Comparison of ENCODE assay signal across 24 cellular contexts in the genomic region with DNA sequence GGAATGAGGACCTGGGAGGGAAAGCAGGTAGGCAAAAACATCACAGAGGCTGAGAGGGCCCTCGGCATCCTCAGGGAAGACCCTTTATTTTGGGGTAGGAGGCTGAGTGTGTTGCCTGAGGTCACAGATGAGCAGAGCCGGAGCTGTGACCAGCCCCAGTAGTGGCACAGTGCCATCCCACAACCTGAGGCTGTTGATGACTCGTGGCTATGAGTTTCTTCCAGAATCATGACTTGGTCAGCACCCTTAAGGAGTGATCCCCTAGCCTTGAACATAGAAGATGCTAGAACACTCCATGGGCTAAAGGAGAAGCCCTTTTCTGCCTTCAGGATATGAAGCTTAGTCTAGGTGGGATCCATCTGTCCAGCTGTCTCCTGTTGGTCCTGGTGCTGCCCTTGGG. TPM values are rescaled to one million over a fixed set of nuclear protein-coding genes. Genes with fewer than 3 reads are reported as not detected.
A peak's percentile ranks its signal among the peaks of the same experiment; 100 is the strongest.
DNase-seq lines count a peak whose midpoint lies in the region; ATAC-seq and TF ChIP-seq lines count a peak whose summit lies in the region.
"Had no signal": no experiment of that assay in that cellular context is flagged by ENCODE, and none has a peak within 500 bp of the region (broad histone marks: within the 10 kb centered on the region; RNA-seq: fewer than 3 reads in every experiment).

No MANE protein-coding gene starts in this region.

- peaks cover 35% of the 10 kb centered on the region for H3K4me1 Mint-ChIP-seq in central memory CD8-positive, alpha-beta T cell
- H3K4me1 Mint-ChIP-seq: GM23338, mesothelial cell of epicardium had no signal

- no peak for TF ChIP-seq CTCF in psoas muscle (IDR thresholded peaks at IDR 0.05)

- H3K27me3 ChIP-seq in psoas muscle (ENCODE audit: insufficient read depth in 3 of 3, low read length in 2 of 3): no peaks in the 10 kb centered on the region
- H3K27me3 ChIP-seq: gastrocnemius medialis, neutrophil had no signal

- intact Hi-C loops in psoas muscle (cut with DNase I) (no loop called here), Right ventricle myocardium superior (cut with DNase I) (no loop called here)

- no peaks in the 10 kb centered on the region for H3K9me3 ChIP-seq in psoas muscle
- H3K9me3 ChIP-seq: gastrocnemius medialis, neutrophil had no signal

- no peaks in the 10 kb centered on the region for H3K9me3 Mint-ChIP-seq in central memory CD8-positive, alpha-beta T cell
- H3K9me3 Mint-ChIP-seq: GM23338, immature natural killer cell, mesothelial cell of epicardium, T-cell had no signal

- H3K4me1 ChIP-seq in psoas muscle: no peaks in the 10 kb centered on the region
- H3K4me1 ChIP-seq: gastrocnemius medialis had no signal

- H3K4me3 ChIP-seq in psoas muscle: no peak overlapping the region
- H3K4me3 ChIP-seq: gastrocnemius medialis, GM23338 had no signal

- WGBS in psoas muscle, 3 donors: 46 to 80% (median 62%) methylated on average over 3 of the region's 3 CpGs

- H3K36me3 ChIP-seq in psoas muscle (ENCODE audit: insufficient read depth in 1 of 2, low read depth in 1 of 2): peaks cover 8 to 98% of the 10 kb centered on the region in 2 donors

- peak overlapping the region; percentile 16 for H3K27ac ChIP-seq in psoas muscle
- H3K27ac ChIP-seq: neutrophil had no signal

- peak; percentile 28 for DNase-seq in activated CD4-positive, CD25-positive, alpha-beta regulatory T cell treated with anti-CD3 and anti-CD28 coated beads, Interleukin-2, amount 50 U/mL, for 72 hours
- no peak for DNase-seq in activated CD4-positive, CD25-positive, alpha-beta regulatory T cell (lab: John Stamatoyannopoulos, UW)
- DNase-seq in M059J (ENCODE audit: low read depth): peak; percentile 58
- DNase-seq in central memory CD8-positive, alpha-beta T cell (ENCODE audit: low spot score in 2 of 2): no peak
- no peak for DNase-seq in psoas muscle
- DNase-seq in Right ventricle myocardium superior: no peak
- DNase-seq: 8988T; activated CD4-positive, alpha-beta T cell treated with anti-CD3 and anti-CD28 coated beads for 1 hour; amygdala; gastrocnemius medialis; GDM1; immature natural killer cell; Karpas-422; NCI-H187; NCI-H524 treated with DMSO at 0.1 percent for 48 hours; stimulated activated naive CD4-positive, alpha-beta T cell; T-cell had no signal

- H3K27ac Mint-ChIP-seq in central memory CD8-positive, alpha-beta T cell (ENCODE audit: low read depth): peak overlapping the region; percentile 35
- H3K27ac Mint-ChIP-seq: GM23338, mesothelial cell of epicardium, T-cell had no signal

- H3K36me3 Mint-ChIP-seq in central memory CD8-positive, alpha-beta T cell (ENCODE audit: insufficient read depth): peaks cover 52% of the 10 kb centered on the region

- H3K4me3 Mint-ChIP-seq in central memory CD8-positive, alpha-beta T cell: no peak overlapping the region
- H3K4me3 Mint-ChIP-seq: GM23338, immature natural killer cell, mesothelial cell of epicardium, T-cell had no signal

- H3K27me3 Mint-ChIP-seq in central memory CD8-positive, alpha-beta T cell: no peaks in the 10 kb centered on the region
- H3K27me3 Mint-ChIP-seq: T-cell had no signal

- no peak for ATAC-seq in central memory CD8-positive, alpha-beta T cell (replicated peaks; ENCODE audit: extremely low read depth, poor library complexity, severe bottlenecking)
- ATAC-seq in psoas muscle: peak in 3 of 4 donors; percentile 24 to 50 (median 28)
- ATAC-seq in GM18517 (IDR thresholded peaks at IDR 0.05; ENCODE audit: unreplicated experiment): no peak
- ATAC-seq in Right ventricle myocardium superior (ENCODE audit: poor library complexity): no peak
- no peak for ATAC-seq in GM21786 (IDR thresholded peaks at IDR 0.05; ENCODE audit: unreplicated experiment)
- ATAC-seq: gastrocnemius medialis, GM23338, T-cell had no signal

RNA-seq across cellular contexts. Expression of a gene that starts 19.5 kb away (rescaled TPM):
- not detected in 2 replicates for total RNA-seq in M059J (2014; rRNA removed; shearing (Covaris generic))
- total RNA-seq in psoas muscle (under 1 TPM in 1 of 4 donors, not detected in 3; 0.50 TPM), Right ventricle myocardium superior (0.22 TPM)
- polyA plus RNA-seq in psoas muscle: under 1 TPM in 2 of 3 donors, not detected in 1; 0.05 to 0.10 TPM
- total RNA-seq: GM23338, mesothelial cell of epicardium, skeletal muscle tissue had no signal

RNA-seq across cellular contexts. Expression of a gene that starts 37.4 kb away (rescaled TPM):
- not detected in 2 replicates for total RNA-seq in M059J (2014; rRNA removed; shearing (Covaris generic))
- not detected for total RNA-seq in psoas muscle
- polyA plus RNA-seq in psoas muscle: under 1 TPM in 1 of 3 donors, not detected in 2; 0.03 TPM
- not detected for total RNA-seq in Right ventricle myocardium superior
- total RNA-seq: GM23338, mesothelial cell of epicardium, ureter had no signal
- polyA plus RNA-seq: GM23338, immature natural killer cell had no signal

Comparison
In these comparisons a context has a peak if more than half of its experiments do, and no peak if none do; other contexts are left out.
1. DNase-seq: peak in activated CD4-positive, CD25-positive, alpha-beta regulatory T cell treated with anti-CD3 and anti-CD28 coated beads, Interleukin-2, amount 50 U/mL, for 72 hours (single experiment) and M059J (single experiment); none in activated CD4-positive, CD25-positive, alpha-beta regulatory T cell (0 of 4), central memory CD8-positive, alpha-beta T cell (0 of 2), psoas muscle (0 of 2) and Right ventricle myocardium superior (single experiment).
2. ATAC-seq: peak in psoas muscle (3 of 4); none in central memory CD8-positive, alpha-beta T cell (single experiment), GM18517 (single experiment), Right ventricle myocardium superior (single experiment) and GM21786 (single experiment).